9 cellular contexts compared by ENCODE assay signal in genomic region chr11:587978-588380, GRCh38. TPM values are rescaled to one million over a fixed set of nuclear protein-coding genes. Genes with fewer than 3 reads are reported as not detected.
DNase-seq lines count a peak whose midpoint lies in the region; ATAC-seq, FAIRE-seq and TF ChIP-seq lines count a peak whose summit lies in the region.
"Had no signal": no experiment of that assay in that cellular context is flagged by ENCODE, and none has a peak within 500 bp of the region (broad histone marks: within the 10 kb centered on the region; RNA-seq: fewer than 3 reads in every experiment).

No MANE protein-coding gene starts in this region.

- ATAC-seq in GM18517 (IDR thresholded peaks at IDR 0.05; ENCODE audit: unreplicated experiment): no peak

- no peaks in the 10 kb centered on the region for H3K4me1 ChIP-seq in kidney (ENCODE audit: control insufficient read depth in 1 of 2, insufficient read depth in 1 of 2, low read depth in 1 of 2, low read length in 2 of 2)

- H3K27ac ChIP-seq in kidney (ENCODE audit: low read depth in 2 of 2, low read length in 2 of 2): no peak overlapping the region

- H3K9me3 Mint-ChIP-seq in IgD-negative memory B cell: no peaks in the 10 kb centered on the region

- H3K9me3 ChIP-seq in kidney (ENCODE audit: control insufficient read depth in 1 of 2, low read length in 2 of 2): no peaks in the 10 kb centered on the region

- H3K27me3 Mint-ChIP-seq in IgD-negative memory B cell: no peaks in the 10 kb centered on the region

- no peak overlapping the region for H3K9ac ChIP-seq in kidney (ENCODE audit: low read length in 2 of 2)

- no peak for TF ChIP-seq CTCF in fibroblast of pulmonary artery (IDR thresholded peaks at IDR 0.05; ENCODE audit: low read length, missing control alignments)
- TF ChIP-seq CTCF in kidney (IDR thresholded peaks at IDR 0.05; ENCODE audit: borderline replicate concordance, extremely low read depth, insufficient read depth): no peak

- peak overlapping the region in 1 of 4 donors; percentile 53 for H3K4me3 Mint-ChIP-seq in IgD-negative memory B cell

- peaks cover 31 to 51% of the 10 kb centered on the region in 2 donors for H3K36me3 ChIP-seq in kidney (ENCODE audit: control insufficient read depth in 1 of 2, insufficient read depth in 2 of 2, low read length in 2 of 2)

- no peak for FAIRE-seq in kidney (lab: Jason Lieb, UNC)
- FAIRE-seq: H1 had no signal

- H3K36me3 Mint-ChIP-seq in IgD-negative memory B cell: no peaks in the 10 kb centered on the region

- DNase-seq in activated CD8-positive, alpha-beta memory T cell treated with anti-CD3 and anti-CD28 coated beads for 24 hours: peak; percentile 88
- DNase-seq in fibroblast of pulmonary artery (ENCODE audit: low read depth) (peak; percentile 73), pons (ENCODE audit: low spot score) (no peak), cortex of kidney (lab: John Stamatoyannopoulos, UW) (no peak), kidney (no peak)
- peak; percentile 70 for DNase-seq in stimulated activated CD4-positive, alpha-beta T cell treated with anti-CD3 and anti-CD28 coated beads, Interleukin-4, amount 100 ng/mL, for 24 hours

- H3K4me3 ChIP-seq in fibroblast of pulmonary artery (replicated peaks; ENCODE audit: low read depth, low read length) (no peak overlapping the region), kidney (ENCODE audit: low read length in 2 of 2) (no peak overlapping the region)

- intact Hi-C loops in kidney (cut with DNase I): no loop called here

- peak overlapping the region in 2 of 3 donors; percentile 63 to 78 for H3K27ac Mint-ChIP-seq in IgD-negative memory B cell

- no peaks in the 10 kb centered on the region for H3K4me1 Mint-ChIP-seq in IgD-negative memory B cell

RNA-seq across cellular contexts. Expression of gene PHRF1, which starts 11.7 kb away (rescaled TPM):
- polyA plus RNA-seq in IgD-negative memory B cell: 15.4 TPM
- total RNA-seq in kidney: 30.9 TPM
- polyA plus RNA-seq in kidney (ENCODE audit: insufficient read depth, low read depth, low replicate concordance): 7.5 TPM

RNA-seq across cellular contexts. Expression of gene RASSF7, which starts 27.2 kb away (rescaled TPM):
- 42.0 TPM for polyA plus RNA-seq in IgD-negative memory B cell
- 106 TPM for total RNA-seq in kidney
- polyA plus RNA-seq in kidney (ENCODE audit: insufficient read depth, low read depth, low replicate concordance): 108 TPM

RNA-seq across cellular contexts. Expression of gene LMNTD2, which starts 27.4 kb away (rescaled TPM):
- polyA plus RNA-seq in IgD-negative memory B cell (3.8 TPM), kidney (ENCODE audit: insufficient read depth, low read depth, low replicate concordance) (6.2 TPM)
- 8.0 TPM for total RNA-seq in kidney

RNA-seq across cellular contexts. Expression of gene IRF7, which starts 27.8 kb away (rescaled TPM):
- polyA plus RNA-seq in IgD-negative memory B cell (103 TPM), kidney (ENCODE audit: insufficient read depth, low read depth, low replicate concordance) (21.5 TPM)
- 36.7 TPM for total RNA-seq in kidney

RNA-seq across cellular contexts. Expression of gene CDHR5, which starts 36.8 kb away (rescaled TPM):
- polyA plus RNA-seq in IgD-negative memory B cell (not detected), kidney (ENCODE audit: insufficient read depth, low read depth, low replicate concordance) (45.6 TPM)
- 7.0 TPM for total RNA-seq in kidney
- total RNA-seq: H1 had no signal
- polyA plus RNA-seq: H1 had no signal

Comparison
In these comparisons a context has a peak if more than half of its experiments do, and no peak if none do; other contexts are left out.
1. DNase-seq: peak in activated CD8-positive, alpha-beta memory T cell treated with anti-CD3 and anti-CD28 coated beads for 24 hours (single experiment), fibroblast of pulmonary artery (single experiment) and stimulated activated CD4-positive, alpha-beta T cell treated with anti-CD3 and anti-CD28 coated beads, Interleukin-4, amount 100 ng/mL, for 24 hours (single experiment); none in pons (single experiment), cortex of kidney (single experiment) and kidney (single experiment).